8 cellular contexts compared by ENCODE assay signal in the genomic region with DNA sequence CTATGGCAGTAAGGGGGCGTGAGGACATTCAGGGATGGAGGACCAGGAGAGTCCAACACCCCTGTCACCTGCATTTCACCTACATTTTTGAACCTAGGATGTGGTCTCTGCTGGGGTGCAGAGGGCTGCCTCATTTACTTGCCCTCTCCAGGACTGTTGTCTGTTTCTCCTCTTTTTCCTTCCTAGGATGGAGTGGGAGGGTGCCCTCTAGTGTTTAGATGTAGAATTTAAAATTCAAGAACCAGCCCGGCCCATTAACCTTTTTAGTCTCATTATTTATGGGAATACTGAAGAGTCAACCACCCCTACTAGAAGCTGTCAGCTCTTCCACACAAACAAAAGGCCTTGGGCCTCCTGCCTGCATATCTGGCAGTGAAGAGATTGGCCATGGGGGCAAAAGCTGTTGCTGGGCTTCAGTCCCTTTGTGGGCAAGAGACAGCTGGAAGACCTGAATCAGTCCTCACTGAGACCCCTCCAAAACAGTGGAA. TPM values are rescaled to one million over a fixed set of nuclear protein-coding genes. Genes with fewer than 3 reads are reported as not detected.
DNase-seq lines count a peak whose midpoint lies in the region; ATAC-seq, FAIRE-seq and TF ChIP-seq lines count a peak whose summit lies in the region.

No MANE protein-coding gene starts in this region.

- H3K4me3 Mint-ChIP-seq in CD8-positive, alpha-beta memory T cell = peak overlapping the region in 2 of 7 donors; percentile 37 to 76
- H3K4me3 Mint-ChIP-seq in naive thymus-derived CD4-positive, alpha-beta T cell = peak overlapping the region in 2 of 10 donors; percentile 3 to 12

- intact Hi-C loops in naive thymus-derived CD4-positive, alpha-beta T cell (cut with micrococcal nuclease) = loop anchor here in 1 of 2 donors (1.0 kb wide), 2 partner anchors 12 to 34 kb away; partner anchors contain the start of gene PNMT

- peaks cover 36 to 47% (median 36%) of the 10 kb centered on the region in 3 donors for H3K4me1 Mint-ChIP-seq in CD8-positive, alpha-beta memory T cell
- H3K4me1 Mint-ChIP-seq in naive thymus-derived CD4-positive, alpha-beta T cell = peaks cover 34 to 53% (median 39%) of the 10 kb centered on the region in 7 donors

- H3K27me3 ChIP-seq in CD8-positive, alpha-beta memory T cell (ENCODE audit: insufficient read depth, low read length, poor library complexity, severe bottlenecking) = no peaks in the 10 kb centered on the region
- no peaks in the 10 kb centered on the region for H3K27me3 ChIP-seq in naive thymus-derived CD4-positive, alpha-beta T cell (ENCODE audit: control insufficient read depth in 2 of 2, insufficient read depth in 2 of 2, low read length in 2 of 2)

- no peak overlapping the region for H3K4me3 ChIP-seq in CD8-positive, alpha-beta memory T cell (ENCODE audit: low read length)
- no peak overlapping the region for H3K4me3 ChIP-seq in coronary artery
- no peak overlapping the region for H3K4me3 ChIP-seq in naive thymus-derived CD4-positive, alpha-beta T cell (ENCODE audit: low read length)

- peaks cover 3 to 21% of the 10 kb centered on the region in 2 donors for H3K27me3 Mint-ChIP-seq in CD8-positive, alpha-beta memory T cell
- peaks cover 0 to 19% (median 5%) of the 10 kb centered on the region in 5 donors for H3K27me3 Mint-ChIP-seq in naive thymus-derived CD4-positive, alpha-beta T cell

- peak in 2 of 5 donors; percentile 29 to 45 for DNase-seq in CD8-positive, alpha-beta memory T cell
- DNase-seq in GM19239 (ENCODE audit: insufficient read length, low spot score) = no peak
- DNase-seq in NCI-H82 treated with DMSO at 0.1 percent for 48 hours (lab: John Stamatoyannopoulos, UW; ENCODE audit: unreplicated experiment) = peak; percentile 26
- DNase-seq in coronary artery (ENCODE audit: low spot score) = no peak
- DNase-seq in naive thymus-derived CD4-positive, alpha-beta T cell = peak in 6 of 9 donors; percentile 26 to 53 (median 42)
- DNase-seq in activated CD4-positive, CD25-positive, alpha-beta regulatory T cell treated with anti-CD3 and anti-CD28 coated beads, Interleukin-2, amount 50 U/mL, for 72 hours = no peak

- POLR2A ChIA-PET in CD8-positive, alpha-beta memory T cell (lab: Charles Lee) = no interaction called here
- POLR2A ChIA-PET in naive thymus-derived CD4-positive, alpha-beta T cell (lab: Charles Lee) = interaction anchor here (1.0 to 2.9 kb wide), 6 partner anchors 10 to 122 kb away, joined by 3 to 8 read pairs (median 4); partner anchors contain the start of genes PGAP3 and PNMT

- peak; percentile 73 for TF ChIP-seq CTCF in coronary artery (IDR thresholded peaks at IDR 0.05)

- peaks cover 29% of the 10 kb centered on the region for H3K4me1 ChIP-seq in CD8-positive, alpha-beta memory T cell (ENCODE audit: insufficient read depth, low read length)
- H3K4me1 ChIP-seq in naive thymus-derived CD4-positive, alpha-beta T cell (ENCODE audit: control insufficient read depth in 2 of 2, insufficient read depth in 2 of 2, low read length in 2 of 2) = peaks cover 26 to 33% of the 10 kb centered on the region in 2 donors

- H3K36me3 ChIP-seq in CD8-positive, alpha-beta memory T cell (ENCODE audit: insufficient read depth, low read length) = no peaks in the 10 kb centered on the region
- peaks cover 0 to 6% (median 0%) of the 10 kb centered on the region in 3 experiments for H3K36me3 ChIP-seq in naive thymus-derived CD4-positive, alpha-beta T cell (ENCODE audit: control insufficient read depth in 2 of 3, insufficient read depth in 3 of 3, low read length in 3 of 3)

- H3K9me3 ChIP-seq in CD8-positive, alpha-beta memory T cell (ENCODE audit: low read length) = no peaks in the 10 kb centered on the region
- H3K9me3 ChIP-seq in naive thymus-derived CD4-positive, alpha-beta T cell (ENCODE audit: control insufficient read depth in 2 of 3, low read length in 3 of 3) = no peaks in the 10 kb centered on the region

- peak overlapping the region in 5 of 8 donors; percentile 33 to 82 (median 42) for H3K27ac Mint-ChIP-seq in CD8-positive, alpha-beta memory T cell
- H3K27ac Mint-ChIP-seq in naive thymus-derived CD4-positive, alpha-beta T cell = peak overlapping the region in 4 of 9 donors; percentile 12 to 51 (median 32)

- H3K36me3 Mint-ChIP-seq in CD8-positive, alpha-beta memory T cell = peaks cover 0 to 8% (median 0%) of the 10 kb centered on the region in 3 donors
- peaks cover 0 to 3% (median 0%) of the 10 kb centered on the region in 5 donors for H3K36me3 Mint-ChIP-seq in naive thymus-derived CD4-positive, alpha-beta T cell

- H3K9me3 Mint-ChIP-seq in CD8-positive, alpha-beta memory T cell = no peaks in the 10 kb centered on the region
- H3K9me3 Mint-ChIP-seq in naive thymus-derived CD4-positive, alpha-beta T cell = no peaks in the 10 kb centered on the region

- CTCF ChIA-PET in CD8-positive, alpha-beta memory T cell (lab: Charles Lee) = interaction anchor here (0.9 to 10.7 kb wide), 8 partner anchors 12 to 48 kb away, joined by 3 to 161 read pairs (median 6); partner anchors contain the start of genes PNMT and PPP1R1B
- CTCF ChIA-PET in naive thymus-derived CD4-positive, alpha-beta T cell (lab: Charles Lee) = interaction anchor here (0.6 to 10.7 kb wide), 13 partner anchors 9 to 1189 kb away, joined by 3 to 104 read pairs (median 4); partner anchors contain the start of gene PPP1R1B

- FAIRE-seq in GM19239 (lab: Jason Lieb, UNC) = peak; percentile 67

- ATAC-seq in naive thymus-derived CD4-positive, alpha-beta T cell = peak; percentile 26
- ATAC-seq in GM21786 (IDR thresholded peaks at IDR 0.05; ENCODE audit: unreplicated experiment) = no peak
- no peak for ATAC-seq in HG02798 (IDR thresholded peaks at IDR 0.05; ENCODE audit: poor library complexity, unreplicated experiment)

- no peak overlapping the region for H3K27ac ChIP-seq in CD8-positive, alpha-beta memory T cell (ENCODE audit: low read depth, low read length)
- no peak overlapping the region for H3K27ac ChIP-seq in coronary artery
- no peak overlapping the region for H3K27ac ChIP-seq in naive thymus-derived CD4-positive, alpha-beta T cell (ENCODE audit: low read depth, low read length)

RNA-seq across cellular contexts. Expression of gene STARD3, which starts 2.5 kb away (rescaled TPM):
- total RNA-seq in CD8-positive, alpha-beta memory T cell = 10 to 100 TPM; 71.4 to 74.1 TPM
- polyA plus RNA-seq in CD8-positive, alpha-beta memory T cell = 44.5 TPM
- total RNA-seq in naive thymus-derived CD4-positive, alpha-beta T cell = 100 to 1,000 TPM in 2 of 5 experiments, 10 to 100 TPM in 3; 69.8 to 143 (median 99.3) TPM
- polyA plus RNA-seq in naive thymus-derived CD4-positive, alpha-beta T cell = 10 to 100 TPM; 46.7 to 56.9 TPM

RNA-seq across cellular contexts. Expression of gene PPP1R1B, which starts 7.7 kb away (rescaled TPM):
- total RNA-seq in CD8-positive, alpha-beta memory T cell = not detected
- polyA plus RNA-seq in CD8-positive, alpha-beta memory T cell = not detected
- not detected for total RNA-seq in naive thymus-derived CD4-positive, alpha-beta T cell
- polyA plus RNA-seq in naive thymus-derived CD4-positive, alpha-beta T cell = not detected

RNA-seq across cellular contexts. Expression of gene NEUROD2, which starts 26.7 kb away (rescaled TPM):
- total RNA-seq in CD8-positive, alpha-beta memory T cell = not detected
- not detected for polyA plus RNA-seq in CD8-positive, alpha-beta memory T cell
- not detected for total RNA-seq in naive thymus-derived CD4-positive, alpha-beta T cell
- polyA plus RNA-seq in naive thymus-derived CD4-positive, alpha-beta T cell = not detected

RNA-seq across cellular contexts. Expression of gene TCAP, which starts 30.7 kb away (rescaled TPM):
- 1 to 10 TPM in 1 of 2 experiments, under 1 TPM in 1; 0.97 to 1.6 TPM for total RNA-seq in CD8-positive, alpha-beta memory T cell
- not detected for polyA plus RNA-seq in CD8-positive, alpha-beta memory T cell
- total RNA-seq in naive thymus-derived CD4-positive, alpha-beta T cell = 10 to 100 TPM in 1 of 5 experiments, 1 to 10 TPM in 4; 1.7 to 10.5 (median 4.6) TPM
- polyA plus RNA-seq in naive thymus-derived CD4-positive, alpha-beta T cell = under 1 TPM in 1 of 2 donors, not detected in 1; 0.12 TPM

RNA-seq across cellular contexts. Expression of gene PNMT, which starts 33.8 kb away (rescaled TPM):
- total RNA-seq in CD8-positive, alpha-beta memory T cell = not detected
- polyA plus RNA-seq in CD8-positive, alpha-beta memory T cell = 0.39 TPM
- under 1 TPM in 4 of 5 experiments, not detected in 1; 0.42 to 0.89 (median 0.50) TPM for total RNA-seq in naive thymus-derived CD4-positive, alpha-beta T cell
- under 1 TPM; 0.36 to 0.48 TPM for polyA plus RNA-seq in naive thymus-derived CD4-positive, alpha-beta T cell

Comparison
In these comparisons a context has a peak if more than half of its experiments do, and no peak if none do; other contexts are left out.
1. DNase-seq: peak in NCI-H82 treated with DMSO at 0.1 percent for 48 hours (single experiment) and naive thymus-derived CD4-positive, alpha-beta T cell (6 of 9); none in GM19239 (single experiment), coronary artery (single experiment) and activated CD4-positive, CD25-positive, alpha-beta regulatory T cell treated with anti-CD3 and anti-CD28 coated beads, Interleukin-2, amount 50 U/mL, for 72 hours (single experiment).